Comparison of ENCODE assay signal across 8 cellular contexts in the genomic region with DNA sequence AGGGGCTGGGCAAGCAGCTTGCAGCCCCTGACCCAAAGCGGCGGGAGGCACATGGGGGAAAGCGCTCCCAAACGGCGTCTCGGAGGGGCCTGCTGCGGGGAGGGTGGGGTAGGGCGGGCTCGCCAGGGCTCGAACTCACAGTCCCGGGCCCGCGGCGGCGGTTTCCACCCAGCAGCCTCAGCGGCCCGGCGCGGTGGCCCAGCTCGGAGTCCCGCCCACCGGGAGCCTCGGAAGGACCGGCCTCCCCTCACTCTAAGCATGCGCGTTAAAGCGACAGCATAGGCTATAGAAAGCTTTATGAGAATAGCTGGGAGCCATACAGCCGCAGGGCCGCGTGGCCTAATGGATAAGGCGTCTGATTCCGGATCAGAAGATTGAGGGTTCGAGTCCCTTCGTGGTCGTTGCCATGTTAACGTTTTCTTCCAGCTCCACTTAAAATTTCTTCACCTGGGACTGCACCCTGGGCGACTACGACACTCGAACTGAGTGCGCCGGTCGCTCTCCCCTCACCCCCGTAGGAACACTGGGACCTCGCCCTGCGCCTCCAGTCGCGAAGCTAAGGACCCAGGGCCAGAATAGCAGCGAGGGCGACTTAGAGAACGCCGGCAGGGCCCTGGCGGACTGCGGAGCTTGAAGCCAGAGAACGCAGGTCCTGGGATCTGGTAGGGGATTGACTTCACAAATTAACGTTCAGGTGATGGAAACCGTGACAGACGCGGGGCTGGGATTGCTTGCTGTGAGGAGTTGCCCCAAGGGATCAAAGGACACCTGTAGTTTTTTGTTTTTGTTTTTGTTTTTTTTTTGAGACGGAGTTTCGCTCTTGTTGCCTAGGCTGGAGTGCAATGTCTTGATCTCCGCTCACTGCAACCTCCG. TPM values are rescaled to one million over a fixed set of nuclear protein-coding genes. Genes with fewer than 3 reads are reported as not detected.
DNase-seq lines count a peak whose midpoint lies in the region; ATAC-seq and TF ChIP-seq lines count a peak whose summit lies in the region.

No MANE protein-coding gene starts in this region.

- DNase-seq in Ammon's horn (ENCODE audit: low spot score) (peak; percentile 91), GM19238 (ENCODE audit: insufficient read length, low spot score) (peak; percentile 94), NCI-H460 (ENCODE audit: extremely low read depth, low read depth) (peak; percentile 99), chondrocyte (ENCODE audit: low spot score) (peak; percentile 98)
- DNase-seq in activated CD4-positive, alpha-beta T cell treated with anti-CD3 and anti-CD28 coated beads for 24 hours (ENCODE audit: low read depth in 2 of 2), result peak; percentile 99
- DNase-seq in stimulated activated CD4-positive, alpha-beta T cell treated with anti-CD3 and anti-CD28 coated beads, Interleukin-1b, Interleukin-23, amount 100 ng/mL, for 24 hours (ENCODE audit: low read depth in 4 of 4, low spot score in 1 of 4), result peak; percentile 94 to 100 (median 98)

- no peak for TF ChIP-seq CTCF in chondrocyte (IDR thresholded peaks at IDR 0.05)

- H3K9me3 Mint-ChIP-seq in chondrocyte (ENCODE audit: low read depth), result no peaks in the 10 kb centered on the region

- no peaks in the 10 kb centered on the region for H3K27me3 Mint-ChIP-seq in chondrocyte (ENCODE audit: low read depth)

- peaks cover 24% of the 10 kb centered on the region for H3K4me1 Mint-ChIP-seq in chondrocyte (ENCODE audit: low read depth)

- no peaks in the 10 kb centered on the region for H3K27me3 ChIP-seq in layer of hippocampus (ENCODE audit: control insufficient read depth, insufficient read depth, low read length)

- peak overlapping the region; percentile 94 for H3K27ac Mint-ChIP-seq in chondrocyte (ENCODE audit: unreplicated experiment)

- peak overlapping the region; percentile 82 for H3K4me3 Mint-ChIP-seq in chondrocyte (ENCODE audit: unreplicated experiment)

- peak overlapping the region; percentile 90 for H3K27ac ChIP-seq in layer of hippocampus (ENCODE audit: low read depth, low read length)

- H3K36me3 Mint-ChIP-seq in chondrocyte (ENCODE audit: low read depth), result no peaks in the 10 kb centered on the region

- ATAC-seq in HG03432 (IDR thresholded peaks at IDR 0.05; ENCODE audit: unreplicated experiment), result peak; percentile 73

RNA-seq across cellular contexts. Expression of a gene that starts 15.8 kb away (rescaled TPM):
- 4.5 and 5.0 TPM in 2 replicates for total RNA-seq in NCI-H460 (2014; rRNA removed; shearing (Covaris generic))
- polyA plus RNA-seq in NCI-H460 (2014; cell fraction: nucleus; rRNA removed), result 3.2 and 7.9 TPM in 2 replicates
- total RNA-seq in chondrocyte, result 10.6 to 13.0 TPM (median 10.8 TPM) in 3 replicates

RNA-seq across cellular contexts. Expression of a gene that starts 37.4 kb away (rescaled TPM):
- total RNA-seq in NCI-H460 (2014; rRNA removed; shearing (Covaris generic)), result 0.58 and 0.67 TPM in 2 replicates
- not detected in 2 replicates for polyA plus RNA-seq in NCI-H460 (2014; cell fraction: nucleus; rRNA removed)
- total RNA-seq in chondrocyte, result 0.37 to 0.38 TPM in 2 of 3 replicates, not detected in the other

RNA-seq across cellular contexts. Expression of a gene that starts 38.2 kb away (rescaled TPM):
- total RNA-seq in NCI-H460 (2014; rRNA removed; shearing (Covaris generic)), result 12.0 and 13.5 TPM in 2 replicates
- 22.6 and 32.1 TPM in 2 replicates for polyA plus RNA-seq in NCI-H460 (2014; cell fraction: nucleus; rRNA removed)
- total RNA-seq in chondrocyte, result 12.9 to 13.7 TPM (median 13.2 TPM) in 3 replicates

RNA-seq across cellular contexts. Expression of a gene that starts 51.5 kb away (rescaled TPM):
- 0.05 and 0.38 TPM in 2 replicates for total RNA-seq in NCI-H460 (2014; rRNA removed; shearing (Covaris generic))
- 0.58 TPM in 1 of 2 replicates, not detected in the other for polyA plus RNA-seq in NCI-H460 (2014; cell fraction: nucleus; rRNA removed)
- not detected in 3 replicates for total RNA-seq in chondrocyte

Comparison
In these comparisons a context has a peak if more than half of its experiments do, and no peak if none do; other contexts are left out.
1. Peak in every context shown above with its lines: DNase-seq, ATAC-seq and H3K27ac ChIP-seq.